In genomic region chr2:72864500-72864899, GRCh38 we compare ENCODE assay signal across 12 cellular contexts. TPM values are rescaled to one million over a fixed set of nuclear protein-coding genes. Genes with fewer than 3 reads are reported as not detected.
DNase-seq lines count a peak whose midpoint lies in the region; ATAC-seq and TF ChIP-seq lines count a peak whose summit lies in the region.
"Had no signal": no experiment of that assay in that cellular context is flagged by ENCODE, and none has a peak within 500 bp of the region (broad histone marks: within the 10 kb centered on the region; RNA-seq: fewer than 3 reads in every experiment).

No MANE protein-coding gene starts in this region.

- H3K4me2 ChIP-seq in PC-3 (ENCODE audit: low read length) (no peak overlapping the region), mesendoderm (ENCODE audit: low read length) (no peak overlapping the region)

- no peak overlapping the region for H2BK5ac ChIP-seq in mesendoderm (ENCODE audit: low read length)

- no peak overlapping the region for H2AFZ ChIP-seq in PC-3 (ENCODE audit: low read length)

- H4K5ac ChIP-seq in mesendoderm (ENCODE audit: low read length) = no peak overlapping the region

- H3K36me3 Mint-ChIP-seq in mesothelial cell of epicardium = no peaks in the 10 kb centered on the region

- no peaks in the 10 kb centered on the region for H3K9me2 ChIP-seq in PC-3 (replicated peaks; ENCODE audit: low read length)

- peaks cover 19% of the 10 kb centered on the region for H3K4me1 ChIP-seq in PC-3 (ENCODE audit: insufficient read depth, low read length)
- peaks cover 2% of the 10 kb centered on the region for H3K4me1 ChIP-seq in mesendoderm (ENCODE audit: control insufficient read depth, low read depth, low read length)

- 0 out of 2 replicates have a peak, but pooled peaks cover 1% of the 10 kb centered on the region for H3K27me3 ChIP-seq in PC-3 (ENCODE audit: low read length)
- no peaks in the 10 kb centered on the region for H3K27me3 ChIP-seq in mesendoderm (ENCODE audit: insufficient read depth, low read length, poor library complexity)

- peaks cover 14% of the 10 kb centered on the region for H3K4me1 Mint-ChIP-seq in mesothelial cell of epicardium

- intact Hi-C loops in PC-3 (cut with micrococcal nuclease) = no loop called here

- H4K20me1 ChIP-seq in PC-3 (ENCODE audit: low read length) = no peaks in the 10 kb centered on the region

- no peak for TF ChIP-seq CTCF in PC-3 (conservative IDR thresholded peaks at IDR 0.05; ENCODE audit: low read depth, low read length)
- TF ChIP-seq CTCF in mesothelial cell of epicardium (IDR thresholded peaks at IDR 0.05; ENCODE audit: unreplicated experiment) = no peak

- H3K27ac ChIP-seq in PC-3 (ENCODE audit: low read length) (no peak overlapping the region), mesendoderm (ENCODE audit: low read depth, low read length) (no peak overlapping the region)
- H3K27ac ChIP-seq: left ventricle myocardium inferior had no signal

- no peak overlapping the region for H3K23ac ChIP-seq in mesendoderm (ENCODE audit: low read length)

- no peaks in the 10 kb centered on the region for H3K9me3 ChIP-seq in PC-3 (ENCODE audit: low read length)
- H3K9me3 ChIP-seq: left ventricle myocardium inferior had no signal

- no peaks in the 10 kb centered on the region for H3F3A ChIP-seq in PC-3 (ENCODE audit: low read length, unreplicated experiment)

- H2BK15ac ChIP-seq in mesendoderm (replicated peaks; ENCODE audit: low read depth) = no peak overlapping the region

- no peak overlapping the region for H3K56ac ChIP-seq in mesendoderm (ENCODE audit: low read length)

- DNase-seq in PC-3 (peak; percentile 84), kidney tubule cell (ENCODE audit: low spot score) (peak; percentile 85), NCI-H510A treated with DMSO at 0.1 percent for 48 hours (lab: John Stamatoyannopoulos, UW) (no peak), T-helper 9 cell (no peak), mesothelial cell of epicardium (ENCODE audit: low spot score in 2 of 2, unreplicated experiment in 2 of 2) (no peak), mesendoderm (no peak)
- DNase-seq: cerebellar nuclear complex, left ventricle myocardium inferior, NCI-H1092 treated with DMSO at 0.1 percent for 48 hours had no signal

- no peaks in the 10 kb centered on the region for H3K9me3 Mint-ChIP-seq in mesothelial cell of epicardium

- H3K79me1 ChIP-seq in mesendoderm (ENCODE audit: low read length) = no peaks in the 10 kb centered on the region

- H3K4me3 Mint-ChIP-seq in mesothelial cell of epicardium = no peak overlapping the region

- H3K79me2 ChIP-seq in PC-3 (ENCODE audit: low read length) (no peaks in the 10 kb centered on the region), mesendoderm (ENCODE audit: control insufficient read depth, insufficient read depth, low read length) (no peaks in the 10 kb centered on the region)

- CTCF ChIA-PET in PC-3 (lab: Charles Lee) = no interaction called here

- no CpG with 5 or more reads among the region's 2 CpGs for WGBS in mesendoderm (ENCODE audit: extremely low coverage, insufficient coverage, low lambda C conversion rate)

- H2BK120ac ChIP-seq in mesendoderm (ENCODE audit: low read depth, low read length) = no peak overlapping the region

- H3K9ac ChIP-seq in PC-3 (ENCODE audit: low read length) = no peak overlapping the region
- H3K9ac ChIP-seq in mesendoderm (ENCODE audit: low read length) = no peak overlapping the region

- no peak overlapping the region for H3K4ac ChIP-seq in mesendoderm (ENCODE audit: low read depth, low read length)

- H3K36me3 ChIP-seq in PC-3 (ENCODE audit: low read depth, low read length) (no peaks in the 10 kb centered on the region), mesendoderm (ENCODE audit: control insufficient read depth, insufficient read depth, low read length) (no peaks in the 10 kb centered on the region)
- H3K36me3 ChIP-seq: left ventricle myocardium inferior had no signal

- no peak overlapping the region for H4K8ac ChIP-seq in mesendoderm (ENCODE audit: low read depth, low read length)

- no TSS peak for BruUV-seq in PC-3 (replicated peaks; lab: Mats Ljungman, UMichigan)

- H2AK5ac ChIP-seq in mesendoderm (ENCODE audit: low read length) = no peak overlapping the region

- ATAC-seq in GM18517 (IDR thresholded peaks at IDR 0.05; ENCODE audit: unreplicated experiment) (peak; percentile 63), GM21825 (IDR thresholded peaks at IDR 0.05; ENCODE audit: unreplicated experiment) (peak; percentile 46), PC-3 (peak; percentile 44)

- peaks cover 25% of the 10 kb centered on the region for H3K27me3 Mint-ChIP-seq in mesothelial cell of epicardium (ENCODE audit: low read depth)

- POLR2A ChIA-PET in PC-3 (lab: Charles Lee; ENCODE audit: unreplicated experiment) = no interaction called here

- no peak overlapping the region for H3K27ac Mint-ChIP-seq in mesothelial cell of epicardium

- H3K4me3 ChIP-seq in PC-3 (ENCODE audit: low read length) = no peak overlapping the region
- no peak overlapping the region for H3K4me3 ChIP-seq in mesendoderm (ENCODE audit: low read length)
- H3K4me3 ChIP-seq: left ventricle myocardium inferior had no signal

- H3K18ac ChIP-seq in mesendoderm (ENCODE audit: low read length) = no peak overlapping the region

RNA-seq across cellular contexts. Expression of gene SPR, which starts 22.7 kb away (rescaled TPM):
- total RNA-seq in PC-3 (2014; rRNA removed) (69.4 and 88.6 TPM in 2 replicates), mesothelial cell of epicardium (11.4 to 13.8 TPM (median 12.5 TPM) in 3 replicates)
- polyA plus RNA-seq in mesendoderm (2013, experiment 1 of 2) = 2.6 TPM
- polyA plus RNA-seq in mesendoderm (2013, experiment 2 of 2) = 2.6 TPM

RNA-seq across cellular contexts. Expression of gene EXOC6B, which starts 38.7 kb away (rescaled TPM):
- total RNA-seq in PC-3 (2014; rRNA removed) (13.9 and 28.0 TPM in 2 replicates), mesothelial cell of epicardium (99.7 to 105 TPM (median 104 TPM) in 3 replicates)
- 19.2 TPM for polyA plus RNA-seq in mesendoderm (2013, experiment 1 of 2)
- 20.0 TPM for polyA plus RNA-seq in mesendoderm (2013, experiment 2 of 2)

RNA-seq across cellular contexts. Expression of gene EMX1, which starts 52.8 kb away (rescaled TPM):
- not detected in 2 replicates for total RNA-seq in PC-3 (2014; rRNA removed)
- 0.09 TPM in 2 of 3 replicates, not detected in the other for total RNA-seq in mesothelial cell of epicardium
- polyA plus RNA-seq in mesendoderm (2013, experiment 1 of 2) = 0.15 TPM
- 0.35 TPM for polyA plus RNA-seq in mesendoderm (2013, experiment 2 of 2)
- total RNA-seq: left ventricle myocardium inferior; T-helper 1 cell treated with Interleukin-12 subunit alpha and Interleukin-12 subunit beta and Interleukin-4 antibody, amounts not matched to agents 30 ng/mL and 1 ng/mL, for 36 hours had no signal

Comparison
In these comparisons a context has a peak if more than half of its experiments do, and no peak if none do; other contexts are left out.
1. DNase-seq: peak in PC-3 (single experiment) and kidney tubule cell (single experiment); none in NCI-H510A treated with DMSO at 0.1 percent for 48 hours (single experiment), T-helper 9 cell (single experiment), mesothelial cell of epicardium (0 of 2) and mesendoderm (single experiment).
2. Peak in every context shown above with its lines, with median percentiles within 50 percentile points of each other: ATAC-seq.